ENCODE assay signal across 11 cellular contexts in genomic region chr4:86302242-86302641, GRCh38. TPM values are rescaled to one million over a fixed set of nuclear protein-coding genes. Genes with fewer than 3 reads are reported as not detected.
DNase-seq lines count a peak whose midpoint lies in the region; ATAC-seq, FAIRE-seq and TF ChIP-seq lines count a peak whose summit lies in the region.
"Had no signal": no experiment of that assay in that cellular context is flagged by ENCODE, and none has a peak within 500 bp of the region (broad histone marks: within the 10 kb centered on the region; RNA-seq: fewer than 3 reads in every experiment).

No MANE protein-coding gene starts in this region.

- no peak for TF ChIP-seq CTCF in pancreas (IDR thresholded peaks at IDR 0.05)
- TF ChIP-seq CTCF in type B pancreatic cell (conservative IDR thresholded peaks at IDR 0.05): no peak

- FAIRE-seq in frontal cortex (lab: Jason Lieb, UNC): no peak
- FAIRE-seq in pancreas (lab: Jason Lieb, UNC): no peak

- no peaks in the 10 kb centered on the region for H3K9me3 ChIP-seq in pancreas
- H3K9me3 ChIP-seq: ascending aorta, tibial artery had no signal

- peaks cover 12% of the 10 kb centered on the region for H3K4me1 Mint-ChIP-seq in type B pancreatic cell (ENCODE audit: unreplicated experiment)

- no peak overlapping the region for H3K27ac Mint-ChIP-seq in type B pancreatic cell

- H3K36me3 Mint-ChIP-seq in type B pancreatic cell: peaks cover 4% of the 10 kb centered on the region

- H3K4me3 ChIP-seq in pancreas: no peak overlapping the region
- H3K4me3 ChIP-seq: ascending aorta, tibial artery had no signal

- no peaks in the 10 kb centered on the region for H3K27me3 ChIP-seq in pancreas
- H3K27me3 ChIP-seq: ascending aorta, tibial artery had no signal

- DNase-seq in NCI-H774 (lab: John Stamatoyannopoulos, UW) (peak; percentile 76), frontal cortex (ENCODE audit: low spot score in 2 of 2) (peak; percentile 2 to 20), pancreas (peak in 3 of 6 donors; percentile 18 to 28 (median 25)), RPMI8226 (no peak), activated gamma-delta T cell (lab: John Stamatoyannopoulos, UW) (no peak), type B pancreatic cell (ENCODE audit: extremely low spot score, unreplicated experiment) (no peak)

- H3K36me3 ChIP-seq in pancreas: no peaks in the 10 kb centered on the region
- H3K36me3 ChIP-seq: ascending aorta, tibial artery had no signal

- WGBS in pancreas, 2 donors: 42 to 47% methylated on average over 4 of the region's 4 CpGs

- H3K4me1 ChIP-seq in pancreas: no peaks in the 10 kb centered on the region
- H3K4me1 ChIP-seq: ascending aorta had no signal

- no peak overlapping the region for H3K4me3 Mint-ChIP-seq in type B pancreatic cell

- no peaks in the 10 kb centered on the region for H3K27me3 Mint-ChIP-seq in type B pancreatic cell

- H3K9me3 Mint-ChIP-seq in type B pancreatic cell: peaks cover 14% of the 10 kb centered on the region

- no peak overlapping the region for H3K27ac ChIP-seq in pancreas
- H3K27ac ChIP-seq: ascending aorta, tibial artery had no signal

- intact Hi-C loops in pancreas (cut with DNase I): no loop called here

- ATAC-seq in HG02759 (IDR thresholded peaks at IDR 0.05; ENCODE audit: unreplicated experiment) (peak; percentile 49), pancreas (peak; percentile 43 to 85 (median 64)), HG03439 (IDR thresholded peaks at IDR 0.05; ENCODE audit: unreplicated experiment) (no peak)

RNA-seq across cellular contexts. Expression of gene MAPK10, which starts 57.6 kb away (rescaled TPM):
- total RNA-seq in frontal cortex: 177 TPM
- 10 to 100 TPM in 3 of 6 donors, 1 to 10 TPM in 3; 5.1 to 11.6 (median 9.9) TPM for total RNA-seq in pancreas
- polyA plus RNA-seq in pancreas: 10 to 100 TPM in 1 of 2 donors, 1 to 10 TPM in 1; 6.3 to 20.7 TPM
- 7.9 and 19.1 TPM in 2 replicates for total RNA-seq in type B pancreatic cell (ENCODE audit: low replicate concordance)
- total RNA-seq: T-helper 1 cell treated with Interleukin-12 subunit alpha and Interleukin-12 subunit beta and Interleukin-4 antibody, amounts not matched to agents 30 ng/mL and 1 ng/mL, for 36 hours had no signal

Comparison
In these comparisons a context has a peak if more than half of its experiments do, and no peak if none do; other contexts are left out.
1. DNase-seq: peak in NCI-H774 (single experiment) and frontal cortex (2 of 2); none in RPMI8226 (single experiment), activated gamma-delta T cell (single experiment) and type B pancreatic cell (single experiment).